Comparison of ENCODE assay signal across 10 cellular contexts in genomic region chr6:37077459-37078296, GRCh38.
DNase-seq lines count a peak whose midpoint lies in the region; ATAC-seq and TF ChIP-seq lines count a peak whose summit lies in the region.
"Had no signal": no experiment of that assay in that cellular context is flagged by ENCODE, and none has a peak within 500 bp of the region (broad histone marks: within the 10 kb centered on the region; RNA-seq: fewer than 3 reads in every experiment).

No MANE protein-coding gene starts in this region.

- H2AFZ ChIP-seq in GM23338 (peak overlapping the region; percentile 49), smooth muscle cell (ENCODE audit: low read depth) (no peak overlapping the region)

- H3K4me1 Mint-ChIP-seq in GM23338 = peaks cover 20% of the 10 kb centered on the region

- H3K4me1 ChIP-seq in GM23338 (ENCODE audit: insufficient read depth) = peaks cover 10% of the 10 kb centered on the region
- H3K4me1 ChIP-seq in smooth muscle cell (ENCODE audit: low read depth) = peaks cover 7% of the 10 kb centered on the region

- H3K27ac ChIP-seq in GM23338 (ENCODE audit: low read depth) (peak overlapping the region; percentile 43; the same call in 1 of the 2 replicates), smooth muscle cell (ENCODE audit: low read depth) (peak overlapping the region; percentile 62)

- H3K4me3 ChIP-seq in GM23338 = no peak overlapping the region
- H3K4me3 ChIP-seq in choroid plexus epithelial cell (ENCODE audit: low read depth, low read length) = peak overlapping the region; percentile 20
- H3K4me3 ChIP-seq in smooth muscle cell = no peak overlapping the region

- H3K79me2 ChIP-seq in GM23338 (replicated peaks; ENCODE audit: insufficient read depth) (no peaks in the 10 kb centered on the region), smooth muscle cell (ENCODE audit: low read depth) (no peaks in the 10 kb centered on the region)

- H4K20me1 ChIP-seq in GM23338 (replicated peaks; ENCODE audit: insufficient read depth) (no peaks in the 10 kb centered on the region), smooth muscle cell (ENCODE audit: low read depth) (no peaks in the 10 kb centered on the region)

- peaks cover 6% of the 10 kb centered on the region; the same call in 1 of the 3 replicates for H3K36me3 Mint-ChIP-seq in GM23338 (ENCODE audit: low read depth)

- WGBS in smooth muscle cell (ENCODE audit: low lambda C conversion rate) = 17% methylated on average over 20 of the region's 20 CpGs

- H3K36me3 ChIP-seq in GM23338 (ENCODE audit: insufficient read depth) (no peaks in the 10 kb centered on the region; the same call in 1 of the 2 replicates), smooth muscle cell (ENCODE audit: low read depth) (no peaks in the 10 kb centered on the region)

- H3K9me3 ChIP-seq in smooth muscle cell (replicated peaks; ENCODE audit: low read depth) = no peaks in the 10 kb centered on the region

- DNase-seq in GM23338 (ENCODE audit: low spot score) (peak; percentile 87), choroid plexus epithelial cell (ENCODE audit: low read depth) (peak; percentile 85), iris pigment epithelial cell (ENCODE audit: low read depth) (peak; percentile 68), smooth muscle cell (lab: John Stamatoyannopoulos, UW; ENCODE audit: unreplicated experiment) (peak; percentile 46), SKM-1 (lab: John Stamatoyannopoulos, UW; ENCODE audit: unreplicated experiment) (no peak)
- DNase-seq: activated naive CD4-positive, alpha-beta T cell treated with anti-CD3 and anti-CD28 coated beads, Interleukin-2, amount 50 U/mL, for 16 hours; GF-D8 had no signal

- TF ChIP-seq CTCF in GM23338 (conservative IDR thresholded peaks at IDR 0.05; ENCODE audit: low read depth in 2 of 2) (no peak), choroid plexus epithelial cell (conservative IDR thresholded peaks at IDR 0.05; ENCODE audit: low read depth, low read length) (no peak), smooth muscle cell (IDR thresholded peaks at IDR 0.05; ENCODE audit: borderline replicate concordance, insufficient read depth, poor library complexity, severe bottlenecking) (no peak)

- no peak overlapping the region for H3K4me3 Mint-ChIP-seq in GM23338

- peak; percentile 96 for ATAC-seq in GM23338
- ATAC-seq in HG03521 (IDR thresholded peaks at IDR 0.05; ENCODE audit: unreplicated experiment) = no peak
- ATAC-seq in GM18498 (IDR thresholded peaks at IDR 0.05; ENCODE audit: unreplicated experiment) = no peak
- no peak for ATAC-seq in GM21786 (IDR thresholded peaks at IDR 0.05; ENCODE audit: unreplicated experiment)

- H3K4me2 ChIP-seq in GM23338 (peak overlapping the region; percentile 54), smooth muscle cell (peak overlapping the region; percentile 65)

- peaks cover 6% of the 10 kb centered on the region; the same call in 1 of the 2 replicates for H3F3A ChIP-seq in GM23338 (replicated peaks; ENCODE audit: low read depth)
- peaks cover 10% of the 10 kb centered on the region for H3F3A ChIP-seq in smooth muscle cell (ENCODE audit: low read depth)

- no peaks in the 10 kb centered on the region for H3K27me3 ChIP-seq in GM23338 (ENCODE audit: insufficient read depth)
- H3K27me3 ChIP-seq in smooth muscle cell (ENCODE audit: low read depth) = no peaks in the 10 kb centered on the region

- peaks cover 6% of the 10 kb centered on the region for H3K9me3 Mint-ChIP-seq in GM23338

- peaks cover 14% of the 10 kb centered on the region for H3K27me3 Mint-ChIP-seq in GM23338 (ENCODE audit: insufficient read depth, low read depth, poor library complexity)

- H3K9ac ChIP-seq in smooth muscle cell (ENCODE audit: low read depth) = no peak overlapping the region

- no peak overlapping the region for H3K27ac Mint-ChIP-seq in GM23338

- H3K9me2 ChIP-seq in GM23338 (ENCODE audit: insufficient read depth) = no peaks in the 10 kb centered on the region

TF ChIP-seq in GM23338, 12 proteins besides CTCF, POLR2A, EP300 and RAD21:
- TF ChIP-seq STAT1 (IDR thresholded peaks at IDR 0.05; ENCODE audit: unreplicated experiment) (no peak), ZNF462 (CRISPR knock-in tag; IDR thresholded peaks at IDR 0.05) (peak; percentile 86)
TF ChIP-seq in GM23338: peak in this region for 1.
